ENCODE assay signal across 10 cellular contexts in genomic region chr11:191490-192478, GRCh38. TPM values are rescaled to one million over a fixed set of nuclear protein-coding genes. Genes with fewer than 3 reads are reported as not detected.
A peak's percentile ranks its signal among the peaks of the same experiment; 100 is the strongest.
DNase-seq lines count a peak whose midpoint lies in the region; ATAC-seq, FAIRE-seq and TF ChIP-seq lines count a peak whose summit lies in the region.
"Not testable (repeated sequence)": the region's sequence is repeated elsewhere in the genome, so short reads cannot be mapped to it uniquely, and the experiment has no call there.
"Had no signal": no experiment of that assay in that cellular context is flagged by ENCODE, and none has a peak within 500 bp of the region (broad histone marks: within the 10 kb centered on the region; RNA-seq: fewer than 3 reads in every experiment).

No MANE protein-coding gene starts in this region.

- H2AFZ ChIP-seq in keratinocyte (ENCODE audit: control insufficient read depth, low read length): not testable (repeated sequence)

- H3K79me2 ChIP-seq in keratinocyte (ENCODE audit: control insufficient read depth, insufficient read depth, low read length): not testable (repeated sequence)

- dilution Hi-C loops in keratinocyte (cut with MboI; ENCODE audit: extremely low pct_ligation_motif_present, low sequenced_read_pairs): not testable (repeated sequence)

- not testable (repeated sequence) for H3K36me3 Mint-ChIP-seq in CD14-positive monocyte; WTC11; progenitor cell of endocrine pancreas (ENCODE audit: insufficient read depth)

- ATAC-seq in HG02678 (IDR thresholded peaks at IDR 0.05; ENCODE audit: unreplicated experiment): peak; percentile 48
- peak; percentile 75 for ATAC-seq in WTC11
- not testable (repeated sequence) for ATAC-seq in thoracic aorta (ENCODE audit: insufficient number of reproducible peaks, low FRiP score, low read depth)

- DNase-seq in CD14-positive monocyte (ENCODE audit: low spot score); keratinocyte (ENCODE audit: low read depth, low spot score); progenitor cell of endocrine pancreas (ENCODE audit: low spot score, unreplicated experiment); thoracic aorta (ENCODE audit: low spot score): not testable (repeated sequence)
- DNase-seq in WTC11 (ENCODE audit: low spot score): peak; percentile 46
- peak; percentile 29 for DNase-seq in activated effector memory CD4-positive, alpha-beta T cell treated with Interleukin-2 at 50 U/mL for 16 hours
- DNase-seq in effector memory CD4-positive, alpha-beta T cell: peak in 2 of 3 donors; percentile 25 to 41

- H3K27ac Mint-ChIP-seq in CD14-positive monocyte: peak overlapping the region in 2 of 7 donors; percentile 30 to 69
- H3K27ac Mint-ChIP-seq in WTC11, progenitor cell of endocrine pancreas: not testable (repeated sequence)

- H3K9ac ChIP-seq in keratinocyte (ENCODE audit: control insufficient read depth, extremely low read depth, insufficient read depth, low read length): not testable (repeated sequence)

- not testable (repeated sequence) for H3K4me1 ChIP-seq in effector memory CD4-positive, alpha-beta T cell (ENCODE audit: control insufficient read depth, insufficient read depth, low read length, poor library complexity, severe bottlenecking); keratinocyte (ENCODE audit: control insufficient read depth, extremely low read depth, insufficient read depth, low read length); thoracic aorta (ENCODE audit: control insufficient read depth in 1 of 2, low read depth in 2 of 2)

- not testable (repeated sequence) for H3K9me1 ChIP-seq in keratinocyte (ENCODE audit: control insufficient read depth, extremely low read depth, insufficient read depth, low read length)

- TF ChIP-seq CTCF in CD14-positive monocyte (IDR thresholded peaks at IDR 0.05): peak; percentile 54
- TF ChIP-seq CTCF in WTC11 (IDR thresholded peaks at IDR 0.05): not testable (repeated sequence)
- TF ChIP-seq CTCF in keratinocyte (optimal IDR thresholded peaks at IDR 0.05 in 1 of 3, IDR thresholded peaks at IDR 0.05 in 1 of 3, conservative IDR thresholded peaks at IDR 0.05 in 1 of 3; ENCODE audit: extremely low read depth in 1 of 3, insufficient read depth in 2 of 3, low read length in 3 of 3): peak in 1 of 3 experiments; percentile 17
- peak; percentile 34 for TF ChIP-seq CTCF in progenitor cell of endocrine pancreas (IDR thresholded peaks at IDR 0.05; ENCODE audit: unreplicated experiment)
- TF ChIP-seq CTCF in thoracic aorta (IDR thresholded peaks at IDR 0.05): peak; percentile 13

- not testable (repeated sequence) for H3K4me1 Mint-ChIP-seq in CD14-positive monocyte; WTC11; progenitor cell of endocrine pancreas (ENCODE audit: low read depth)

- not testable (repeated sequence) for H3K27me3 ChIP-seq in effector memory CD4-positive, alpha-beta T cell (replicated peaks; ENCODE audit: control insufficient read depth, insufficient read depth, low read length, poor library complexity, severe bottlenecking); keratinocyte (ENCODE audit: control insufficient read depth, extremely low read depth, insufficient read depth, low read length); thoracic aorta (replicated peaks; ENCODE audit: insufficient read depth)

- peaks cover 3 to 12% (median 6%) of the 10 kb centered on the region in 3 donors for H3K27me3 Mint-ChIP-seq in CD14-positive monocyte (ENCODE audit: low read depth in 3 of 3)
- not testable (repeated sequence) for H3K27me3 Mint-ChIP-seq in WTC11 (ENCODE audit: low read depth); progenitor cell of endocrine pancreas

- H3K36me3 ChIP-seq in effector memory CD4-positive, alpha-beta T cell (ENCODE audit: control insufficient read depth, insufficient read depth, low read length); keratinocyte (ENCODE audit: control insufficient read depth in 2 of 2, extremely low read depth in 1 of 2, insufficient read depth in 2 of 2, low read length in 2 of 2); thoracic aorta: not testable (repeated sequence)

- FAIRE-seq in keratinocyte (lab: Jason Lieb, UNC): peak; percentile 93

- not testable (repeated sequence) for H3K27ac ChIP-seq in effector memory CD4-positive, alpha-beta T cell (ENCODE audit: insufficient read depth, low read length, poor library complexity, severe bottlenecking); keratinocyte (ENCODE audit: control insufficient read depth, insufficient read depth, low read length); thoracic aorta

- CTCF ChIA-PET in WTC11 (lab: Charles Lee): not testable (repeated sequence)

- intact Hi-C loops in CD14-positive monocyte (cut with micrococcal nuclease): not testable (repeated sequence)

- H3K4me3 ChIP-seq in effector memory CD4-positive, alpha-beta T cell (ENCODE audit: insufficient read depth, low read depth, low read length, poor library complexity, severe bottlenecking); keratinocyte (ENCODE audit: control insufficient read depth in 2 of 3, extremely low read depth in 1 of 3, insufficient read depth in 2 of 3, low read depth in 1 of 3, low read length in 3 of 3); thoracic aorta: not testable (repeated sequence)

- POLR2A ChIA-PET in WTC11 (lab: Charles Lee): not testable (repeated sequence)

- not testable (repeated sequence) for H3K4me2 ChIP-seq in keratinocyte (ENCODE audit: control insufficient read depth, extremely low read depth, insufficient read depth, low read depth, low read length)

- not testable (repeated sequence) for H3K9me3 Mint-ChIP-seq in CD14-positive monocyte; WTC11; progenitor cell of endocrine pancreas (ENCODE audit: low read depth)

- not testable (repeated sequence) for H3K9me3 ChIP-seq in effector memory CD4-positive, alpha-beta T cell (ENCODE audit: control insufficient read depth, low read length); keratinocyte (ENCODE audit: control insufficient read depth, low read depth, low read length); thoracic aorta

- H3K4me3 Mint-ChIP-seq in CD14-positive monocyte; WTC11; progenitor cell of endocrine pancreas (ENCODE audit: low read depth): not testable (repeated sequence)

- H4K20me1 ChIP-seq in keratinocyte (ENCODE audit: control insufficient read depth, extremely low read depth, insufficient read depth, low read length): not testable (repeated sequence)

RNA-seq across cellular contexts. Expression of gene SCGB1C1, which starts 1.1 kb away (rescaled TPM):
- polyA plus RNA-seq in CD14-positive monocyte (not detected), keratinocyte (not detected in 3 replicates)
- total RNA-seq in WTC11 (2021) (not detected in 3 replicates), progenitor cell of endocrine pancreas (not detected in 2 replicates), thoracic aorta (not detected)
- not detected for polyA plus RNA-seq in keratinocyte (2011; ENCODE audit: low read depth)
- not detected in 2 replicates for polyA plus RNA-seq in keratinocyte (2011; cell fraction: cytosol; rRNA removed)
- polyA plus RNA-seq in keratinocyte (2011; cell fraction: nucleus; rRNA removed): not detected in 2 replicates
- not detected in 2 replicates for polyA plus RNA-seq in keratinocyte (2012; ENCODE audit: low replicate concordance)
- polyA minus RNA-seq in keratinocyte: not detected in 3 replicates
- polyA minus RNA-seq in keratinocyte (2011; cell fraction: cytosol; rRNA and poly(A)+ RNA removed): not detected
- not detected in 2 replicates for polyA minus RNA-seq in keratinocyte (2011; cell fraction: nucleus; rRNA and poly(A)+ RNA removed)
- total RNA-seq: LHCN-M2, mammary epithelial cell had no signal
- polyA plus RNA-seq: mammary epithelial cell had no signal

RNA-seq across cellular contexts. Expression of gene BET1L, which starts 15.4 kb away (rescaled TPM):
- polyA plus RNA-seq in CD14-positive monocyte (10 to 100 TPM in 1 of 2 donors, 1 to 10 TPM in 1; 9.5 to 29.3 TPM), keratinocyte (27.0 to 44.8 TPM (median 36.6 TPM) in 3 replicates)
- total RNA-seq in WTC11 (2021) (45.1 to 51.4 TPM (median 47.0 TPM) in 3 replicates), progenitor cell of endocrine pancreas (46.9 and 49.6 TPM in 2 replicates), thoracic aorta (10 to 100 TPM; 38.7 to 42.7 TPM)
- polyA plus RNA-seq in keratinocyte (2011; ENCODE audit: low read depth): 21.8 TPM
- polyA plus RNA-seq in keratinocyte (2011; cell fraction: cytosol; rRNA removed): 36.2 and 40.9 TPM in 2 replicates
- 45.5 and 54.8 TPM in 2 replicates for polyA plus RNA-seq in keratinocyte (2011; cell fraction: nucleus; rRNA removed)
- polyA plus RNA-seq in keratinocyte (2012; ENCODE audit: low replicate concordance): 21.0 and 26.0 TPM in 2 replicates
- 34.3 to 70.7 TPM (median 42.7 TPM) in 3 replicates for polyA minus RNA-seq in keratinocyte
- polyA minus RNA-seq in keratinocyte (2011; cell fraction: cytosol; rRNA and poly(A)+ RNA removed): 23.6 TPM
- polyA minus RNA-seq in keratinocyte (2011; cell fraction: nucleus; rRNA and poly(A)+ RNA removed): 12.5 and 22.6 TPM in 2 replicates

RNA-seq across cellular contexts. Expression of gene RIC8A, which starts 15.7 kb away (rescaled TPM):
- polyA plus RNA-seq in CD14-positive monocyte: 10 to 100 TPM; 51.1 to 56.5 TPM
- total RNA-seq in WTC11 (2021): 67.8 to 69.5 TPM (median 68.3 TPM) in 3 replicates
- 120 to 196 TPM (median 129 TPM) in 3 replicates for polyA plus RNA-seq in keratinocyte
- 16.1 TPM for polyA plus RNA-seq in keratinocyte (2011; ENCODE audit: low read depth)
- 130 and 138 TPM in 2 replicates for polyA plus RNA-seq in keratinocyte (2011; cell fraction: cytosol; rRNA removed)
- 218 and 272 TPM in 2 replicates for polyA plus RNA-seq in keratinocyte (2011; cell fraction: nucleus; rRNA removed)
- 72.8 and 112 TPM in 2 replicates for polyA plus RNA-seq in keratinocyte (2012; ENCODE audit: low replicate concordance)
- 179 to 492 TPM (median 229 TPM) in 3 replicates for polyA minus RNA-seq in keratinocyte
- polyA minus RNA-seq in keratinocyte (2011; cell fraction: cytosol; rRNA and poly(A)+ RNA removed): 194 TPM
- polyA minus RNA-seq in keratinocyte (2011; cell fraction: nucleus; rRNA and poly(A)+ RNA removed): 132 and 151 TPM in 2 replicates
- total RNA-seq in progenitor cell of endocrine pancreas: 83.7 and 88.0 TPM in 2 replicates
- 100 to 1,000 TPM in 1 of 2 donors, 10 to 100 TPM in 1; 79.4 to 102 TPM for total RNA-seq in thoracic aorta

RNA-seq across cellular contexts. Expression of gene SIRT3, which starts 44.4 kb away (rescaled TPM):
- 1 to 10 TPM; 4.3 TPM for polyA plus RNA-seq in CD14-positive monocyte
- 19.2 to 21.0 TPM (median 20.5 TPM) in 3 replicates for total RNA-seq in WTC11 (2021)
- 11.2 to 13.7 TPM (median 12.6 TPM) in 3 replicates for polyA plus RNA-seq in keratinocyte
- polyA plus RNA-seq in keratinocyte (2011; ENCODE audit: low read depth): 6.5 TPM
- polyA plus RNA-seq in keratinocyte (2011; cell fraction: cytosol; rRNA removed): 6.5 and 10.6 TPM in 2 replicates
- polyA plus RNA-seq in keratinocyte (2011; cell fraction: nucleus; rRNA removed): 45.5 and 45.7 TPM in 2 replicates
- polyA plus RNA-seq in keratinocyte (2012; ENCODE audit: low replicate concordance): 10.8 and 13.8 TPM in 2 replicates
- polyA minus RNA-seq in keratinocyte: 9.1 to 15.1 TPM (median 13.0 TPM) in 3 replicates
- 7.1 TPM for polyA minus RNA-seq in keratinocyte (2011; cell fraction: cytosol; rRNA and poly(A)+ RNA removed)
- 7.7 and 10.3 TPM in 2 replicates for polyA minus RNA-seq in keratinocyte (2011; cell fraction: nucleus; rRNA and poly(A)+ RNA removed)
- 27.0 and 29.3 TPM in 2 replicates for total RNA-seq in progenitor cell of endocrine pancreas
- 10 to 100 TPM; 16.1 to 22.0 TPM for total RNA-seq in thoracic aorta

RNA-seq across cellular contexts. Expression of gene PSMD13, which starts 45.0 kb away (rescaled TPM):
- polyA plus RNA-seq in CD14-positive monocyte (100 to 1,000 TPM; 218 to 272 TPM), keratinocyte (165 to 221 TPM (median 184 TPM) in 3 replicates)
- total RNA-seq in WTC11 (2021) (144 to 148 TPM (median 147 TPM) in 3 replicates), progenitor cell of endocrine pancreas (100 and 103 TPM in 2 replicates), thoracic aorta (10 to 100 TPM; 79.6 to 90.8 TPM)
- polyA plus RNA-seq in keratinocyte (2011; ENCODE audit: low read depth): 121 TPM
- 141 and 146 TPM in 2 replicates for polyA plus RNA-seq in keratinocyte (2011; cell fraction: cytosol; rRNA removed)
- 134 and 140 TPM in 2 replicates for polyA plus RNA-seq in keratinocyte (2011; cell fraction: nucleus; rRNA removed)
- 110 and 192 TPM in 2 replicates for polyA plus RNA-seq in keratinocyte (2012; ENCODE audit: low replicate concordance)
- polyA minus RNA-seq in keratinocyte: 84.0 to 98.0 TPM (median 92.6 TPM) in 3 replicates
- polyA minus RNA-seq in keratinocyte (2011; cell fraction: cytosol; rRNA and poly(A)+ RNA removed): 78.8 TPM
- 49.9 and 56.8 TPM in 2 replicates for polyA minus RNA-seq in keratinocyte (2011; cell fraction: nucleus; rRNA and poly(A)+ RNA removed)
